1 cellular context compared by ENCODE assay signal in the genomic region with DNA sequence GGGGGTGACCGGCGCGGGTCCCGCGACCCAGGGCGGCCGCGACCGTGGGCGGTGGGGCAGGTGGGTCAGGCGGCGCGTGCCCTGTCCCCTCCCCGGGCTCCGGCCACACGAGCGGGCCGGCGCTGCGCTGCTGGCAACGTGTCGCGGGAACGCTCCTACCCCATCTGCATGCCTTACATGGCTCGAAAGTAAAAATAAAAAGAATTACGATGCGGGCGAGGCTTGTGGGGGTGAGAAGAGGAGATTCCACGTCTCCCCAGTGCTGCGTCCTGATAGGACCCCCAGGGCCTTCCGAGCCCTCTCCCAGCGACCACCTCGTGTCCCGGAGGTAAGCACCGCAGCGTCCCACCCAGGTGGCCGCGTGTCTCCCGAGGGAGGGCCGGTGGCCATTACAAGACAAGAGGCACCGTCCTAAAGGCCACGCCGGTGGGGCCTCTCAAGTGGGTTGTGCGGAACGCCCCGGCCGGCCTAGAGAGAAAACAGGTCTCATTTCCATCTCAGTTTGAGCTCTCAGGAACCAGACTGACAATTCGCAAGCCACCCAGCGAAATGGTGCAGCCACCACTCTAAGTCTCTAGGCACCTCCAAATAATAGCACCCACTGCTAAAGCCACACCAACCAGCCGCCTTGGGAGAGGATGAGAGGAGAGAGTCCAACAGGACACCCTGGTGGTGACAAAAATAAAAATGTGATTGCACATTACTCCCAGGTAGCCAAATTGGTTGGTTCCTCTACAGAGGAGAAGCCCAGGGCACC.
A peak's percentile ranks its signal among the peaks of the same experiment; 100 is the strongest.
TF ChIP-seq lines count a peak whose summit lies in the region.

No MANE protein-coding gene starts in this region.

TF ChIP-seq in HepG2, 621 proteins besides CTCF, POLR2A, EP300 and RAD21 (continued from another document and continues in another):
- TF ChIP-seq, protein P1, sequence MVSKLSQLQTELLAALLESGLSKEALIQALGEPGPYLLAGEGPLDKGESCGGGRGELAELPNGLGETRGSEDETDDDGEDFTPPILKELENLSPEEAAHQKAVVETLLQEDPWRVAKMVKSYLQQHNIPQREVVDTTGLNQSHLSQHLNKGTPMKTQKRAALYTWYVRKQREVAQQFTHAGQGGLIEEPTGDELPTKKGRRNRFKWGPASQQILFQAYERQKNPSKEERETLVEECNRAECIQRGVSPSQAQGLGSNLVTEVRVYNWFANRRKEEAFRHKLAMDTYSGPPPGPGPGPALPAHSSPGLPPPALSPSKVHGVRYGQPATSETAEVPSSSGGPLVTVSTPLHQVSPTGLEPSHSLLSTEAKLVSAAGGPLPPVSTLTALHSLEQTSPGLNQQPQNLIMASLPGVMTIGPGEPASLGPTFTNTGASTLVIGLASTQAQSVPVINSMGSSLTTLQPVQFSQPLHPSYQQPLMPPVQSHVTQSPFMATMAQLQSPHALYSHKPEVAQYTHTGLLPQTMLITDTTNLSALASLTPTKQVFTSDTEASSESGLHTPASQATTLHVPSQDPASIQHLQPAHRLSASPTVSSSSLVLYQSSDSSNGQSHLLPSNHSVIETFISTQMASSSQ (IDR thresholded peaks at IDR 0.05; ENCODE audit: low read depth): no peak
- TF ChIP-seq, protein P1 (CRISPR knock-in tag; IDR thresholded peaks at IDR 0.05; ENCODE audit: borderline replicate concordance): no peak
- no peak for TF ChIP-seq TBX2 (CRISPR knock-in tag; IDR thresholded peaks at IDR 0.05; ENCODE audit: borderline replicate concordance)
- no peak for TF ChIP-seq RORA (CRISPR knock-in tag; IDR thresholded peaks at IDR 0.05)
- TF ChIP-seq MED13 (CRISPR knock-in tag; IDR thresholded peaks at IDR 0.05): peak; percentile 46; the same call in 1 of the 2 replicates
- TF ChIP-seq ZNF367 (CRISPR knock-in tag; IDR thresholded peaks at IDR 0.05; ENCODE audit: borderline replicate concordance): no peak
- peak; percentile 7 for TF ChIP-seq ZNF263 (CRISPR knock-in tag; IDR thresholded peaks at IDR 0.05)
- TF ChIP-seq, protein P2, sequence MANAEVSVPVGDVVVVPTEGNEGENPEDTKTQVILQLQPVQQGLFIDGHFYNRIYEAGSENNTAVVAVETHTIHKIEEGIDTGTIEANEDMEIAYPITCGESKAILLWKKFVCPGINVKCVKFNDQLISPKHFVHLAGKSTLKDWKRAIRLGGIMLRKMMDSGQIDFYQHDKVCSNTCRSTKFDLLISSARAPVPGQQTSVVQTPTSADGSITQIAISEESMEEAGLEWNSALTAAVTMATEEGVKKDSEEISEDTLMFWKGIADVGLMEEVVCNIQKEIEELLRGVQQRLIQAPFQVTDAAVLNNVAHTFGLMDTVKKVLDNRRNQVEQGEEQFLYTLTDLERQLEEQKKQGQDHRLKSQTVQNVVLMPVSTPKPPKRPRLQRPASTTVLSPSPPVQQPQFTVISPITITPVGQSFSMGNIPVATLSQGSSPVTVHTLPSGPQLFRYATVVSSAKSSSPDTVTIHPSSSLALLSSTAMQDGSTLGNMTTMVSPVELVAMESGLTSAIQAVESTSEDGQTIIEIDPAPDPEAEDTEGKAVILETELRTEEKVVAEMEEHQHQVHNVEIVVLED (CRISPR knock-in tag; IDR thresholded peaks at IDR 0.05; ENCODE audit: borderline replicate concordance): 0 out of 2 replicates have a peak, but pooled peaks have one; percentile 24
- TF ChIP-seq, protein P3, sequence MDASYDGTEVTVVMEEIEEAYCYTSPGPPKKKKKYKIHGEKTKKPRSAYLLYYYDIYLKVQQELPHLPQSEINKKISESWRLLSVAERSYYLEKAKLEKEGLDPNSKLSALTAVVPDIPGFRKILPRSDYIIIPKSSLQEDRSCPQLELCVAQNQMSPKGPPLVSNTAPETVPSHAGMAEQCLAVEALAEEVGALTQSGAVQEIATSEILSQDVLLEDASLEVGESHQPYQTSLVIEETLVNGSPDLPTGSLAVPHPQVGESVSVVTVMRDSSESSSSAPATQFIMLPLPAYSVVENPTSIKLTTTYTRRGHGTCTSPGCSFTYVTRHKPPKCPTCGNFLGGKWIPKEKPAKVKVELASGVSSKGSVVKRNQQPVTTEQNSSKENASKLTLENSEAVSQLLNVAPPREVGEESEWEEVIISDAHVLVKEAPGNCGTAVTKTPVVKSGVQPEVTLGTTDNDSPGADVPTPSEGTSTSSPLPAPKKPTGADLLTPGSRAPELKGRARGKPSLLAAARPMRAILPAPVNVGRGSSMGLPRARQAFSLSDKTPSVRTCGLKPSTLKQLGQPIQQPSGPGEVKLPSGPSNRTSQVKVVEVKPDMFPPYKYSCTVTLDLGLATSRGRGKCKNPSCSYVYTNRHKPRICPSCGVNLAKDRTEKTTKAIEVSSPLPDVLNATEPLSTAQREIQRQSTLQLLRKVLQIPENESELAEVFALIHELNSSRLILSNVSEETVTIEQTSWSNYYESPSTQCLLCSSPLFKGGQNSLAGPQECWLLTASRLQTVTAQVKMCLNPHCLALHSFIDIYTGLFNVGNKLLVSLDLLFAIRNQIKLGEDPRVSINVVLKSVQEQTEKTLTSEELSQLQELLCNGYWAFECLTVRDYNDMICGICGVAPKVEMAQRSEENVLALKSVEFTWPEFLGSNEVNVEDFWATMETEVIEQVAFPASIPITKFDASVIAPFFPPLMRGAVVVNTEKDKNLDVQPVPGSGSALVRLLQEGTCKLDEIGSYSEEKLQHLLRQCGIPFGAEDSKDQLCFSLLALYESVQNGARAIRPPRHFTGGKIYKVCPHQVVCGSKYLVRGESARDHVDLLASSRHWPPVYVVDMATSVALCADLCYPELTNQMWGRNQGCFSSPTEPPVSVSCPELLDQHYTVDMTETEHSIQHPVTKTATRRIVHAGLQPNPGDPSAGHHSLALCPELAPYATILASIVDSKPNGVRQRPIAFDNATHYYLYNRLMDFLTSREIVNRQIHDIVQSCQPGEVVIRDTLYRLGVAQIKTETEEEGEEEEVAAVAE (CRISPR knock-in tag; IDR thresholded peaks at IDR 0.05; ENCODE audit: borderline replicate concordance): 0 out of 2 replicates have a peak, but pooled peaks have one; percentile 20
- TF ChIP-seq ZMYM3 (CRISPR knock-in tag; IDR thresholded peaks at IDR 0.05): 0 out of 2 replicates have a peak, but pooled peaks have one; percentile 55
- peak; percentile 15; the same call in 1 of the 2 replicates for TF ChIP-seq KMT2B (CRISPR knock-in tag; IDR thresholded peaks at IDR 0.05)
- TF ChIP-seq ZNF101 (CRISPR knock-in tag; IDR thresholded peaks at IDR 0.05; ENCODE audit: borderline replicate concordance, low read depth): no peak
- TF ChIP-seq GABPB1 (CRISPR knock-in tag; IDR thresholded peaks at IDR 0.05): peak; percentile 33; the same call in 1 of the 2 replicates
- TF ChIP-seq, protein P4, sequence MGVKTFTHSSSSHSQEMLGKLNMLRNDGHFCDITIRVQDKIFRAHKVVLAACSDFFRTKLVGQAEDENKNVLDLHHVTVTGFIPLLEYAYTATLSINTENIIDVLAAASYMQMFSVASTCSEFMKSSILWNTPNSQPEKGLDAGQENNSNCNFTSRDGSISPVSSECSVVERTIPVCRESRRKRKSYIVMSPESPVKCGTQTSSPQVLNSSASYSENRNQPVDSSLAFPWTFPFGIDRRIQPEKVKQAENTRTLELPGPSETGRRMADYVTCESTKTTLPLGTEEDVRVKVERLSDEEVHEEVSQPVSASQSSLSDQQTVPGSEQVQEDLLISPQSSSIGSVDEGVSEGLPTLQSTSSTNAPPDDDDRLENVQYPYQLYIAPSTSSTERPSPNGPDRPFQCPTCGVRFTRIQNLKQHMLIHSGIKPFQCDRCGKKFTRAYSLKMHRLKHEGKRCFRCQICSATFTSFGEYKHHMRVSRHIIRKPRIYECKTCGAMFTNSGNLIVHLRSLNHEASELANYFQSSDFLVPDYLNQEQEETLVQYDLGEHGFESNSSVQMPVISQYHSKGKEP (CRISPR knock-in tag; IDR thresholded peaks at IDR 0.05): no peak
- peak; percentile 64; the same call in 1 of the 2 replicates for TF ChIP-seq SMAD3 (CRISPR knock-in tag; IDR thresholded peaks at IDR 0.05)
- TF ChIP-seq ZNF784 (CRISPR knock-in tag; IDR thresholded peaks at IDR 0.05; ENCODE audit: borderline replicate concordance): 0 out of 2 replicates have a peak, but pooled peaks have one; percentile 37
- 0 out of 2 replicates have a peak, but pooled peaks have one; percentile 12 for TF ChIP-seq POGZ (CRISPR knock-in tag; IDR thresholded peaks at IDR 0.05)
- TF ChIP-seq MEF2D (CRISPR knock-in tag; IDR thresholded peaks at IDR 0.05): peak; percentile 69
- no peak for TF ChIP-seq TSC22D2 (CRISPR knock-in tag; IDR thresholded peaks at IDR 0.05; ENCODE audit: borderline replicate concordance)
- TF ChIP-seq ZFX (CRISPR knock-in tag; IDR thresholded peaks at IDR 0.05; ENCODE audit: low read depth): peak; percentile 69
- TF ChIP-seq BCL3 (CRISPR knock-in tag; IDR thresholded peaks at IDR 0.05): peak; percentile 32; the same call in 1 of the 2 replicates
- TF ChIP-seq HNRNPUL1 (IDR thresholded peaks at IDR 0.05; ENCODE audit: low read depth, low read length): no peak
- no peak; the same call in 1 of the 2 replicates for TF ChIP-seq ZNF558 (CRISPR knock-in tag; IDR thresholded peaks at IDR 0.05; ENCODE audit: borderline replicate concordance)
- TF ChIP-seq ZNF777 (CRISPR knock-in tag; IDR thresholded peaks at IDR 0.05): peak; percentile 68; the same call in 1 of the 2 replicates
- no peak for TF ChIP-seq ZNF577 (CRISPR knock-in tag; IDR thresholded peaks at IDR 0.05; ENCODE audit: borderline replicate concordance, low read depth)
- TF ChIP-seq ZSCAN29 (CRISPR knock-in tag; conservative IDR thresholded peaks at IDR 0.05): no peak
- TF ChIP-seq, protein P5, sequence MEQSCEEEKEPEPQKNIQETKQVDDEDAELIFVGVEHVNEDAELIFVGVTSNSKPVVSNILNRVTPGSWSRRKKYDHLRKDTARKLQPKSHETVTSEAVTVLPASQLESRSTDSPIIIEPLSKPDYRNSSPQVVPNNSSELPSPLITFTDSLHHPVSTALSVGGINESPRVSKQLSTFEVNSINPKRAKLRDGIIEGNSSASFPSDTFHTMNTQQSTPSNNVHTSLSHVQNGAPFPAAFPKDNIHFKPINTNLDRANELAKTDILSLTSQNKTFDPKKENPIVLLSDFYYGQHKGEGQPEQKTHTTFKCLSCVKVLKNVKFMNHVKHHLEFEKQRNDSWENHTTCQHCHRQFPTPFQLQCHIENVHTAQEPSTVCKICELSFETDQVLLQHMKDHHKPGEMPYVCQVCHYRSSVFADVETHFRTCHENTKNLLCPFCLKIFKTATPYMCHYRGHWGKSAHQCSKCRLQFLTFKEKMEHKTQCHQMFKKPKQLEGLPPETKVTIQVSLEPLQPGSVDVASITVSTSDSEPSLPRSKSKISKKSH (CRISPR knock-in tag; IDR thresholded peaks at IDR 0.05; ENCODE audit: borderline replicate concordance): 0 out of 2 replicates have a peak, but pooled peaks have one; percentile 43
- 0 out of 2 replicates have a peak, but pooled peaks have one; percentile 44 for TF ChIP-seq ZNF879 (CRISPR knock-in tag; IDR thresholded peaks at IDR 0.05)
- 0 out of 2 replicates have a peak, but pooled peaks have one; percentile 17 for TF ChIP-seq ZNF512B (CRISPR knock-in tag; IDR thresholded peaks at IDR 0.05; ENCODE audit: borderline replicate concordance)
- no peak for TF ChIP-seq PHB2 (IDR thresholded peaks at IDR 0.05; ENCODE audit: partially characterized antibody)
